ENCODE assay signal across 1 cellular context in genomic region chr6:139027620-139028182, GRCh38.
A peak's percentile ranks its signal among the peaks of the same experiment; 100 is the strongest.
TF ChIP-seq lines count a peak whose summit lies in the region.

No MANE protein-coding gene starts in this region.

TF ChIP-seq in HEK293, 187 proteins besides CTCF, POLR2A, EP300 and RAD21 (continued from another document and continues in another):
- TF ChIP-seq, protein P1, sequence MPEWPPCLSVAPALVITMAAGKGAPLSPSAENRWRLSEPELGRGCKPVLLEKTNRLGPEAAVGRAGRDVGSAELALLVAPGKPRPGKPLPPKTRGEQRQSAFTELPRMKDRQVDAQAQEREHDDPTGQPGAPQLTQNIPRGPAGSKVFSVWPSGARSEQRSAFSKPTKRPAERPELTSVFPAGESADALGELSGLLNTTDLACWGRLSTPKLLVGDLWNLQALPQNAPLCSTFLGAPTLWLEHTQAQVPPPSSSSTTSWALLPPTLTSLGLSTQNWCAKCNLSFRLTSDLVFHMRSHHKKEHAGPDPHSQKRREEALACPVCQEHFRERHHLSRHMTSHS (tag by site-specific recombination; IDR thresholded peaks at IDR 0.05) = no peak; the same call in 1 of the 2 replicates
- TF ChIP-seq ZSCAN5A (tag by site-specific recombination; IDR thresholded peaks at IDR 0.05) = no peak
- no peak; the same call in 1 of the 2 replicates for TF ChIP-seq ZNF513 (tag by site-specific recombination; IDR thresholded peaks at IDR 0.05)
- TF ChIP-seq ZNF280C (tag by site-specific recombination; IDR thresholded peaks at IDR 0.05) = no peak
- TF ChIP-seq, protein P2, sequence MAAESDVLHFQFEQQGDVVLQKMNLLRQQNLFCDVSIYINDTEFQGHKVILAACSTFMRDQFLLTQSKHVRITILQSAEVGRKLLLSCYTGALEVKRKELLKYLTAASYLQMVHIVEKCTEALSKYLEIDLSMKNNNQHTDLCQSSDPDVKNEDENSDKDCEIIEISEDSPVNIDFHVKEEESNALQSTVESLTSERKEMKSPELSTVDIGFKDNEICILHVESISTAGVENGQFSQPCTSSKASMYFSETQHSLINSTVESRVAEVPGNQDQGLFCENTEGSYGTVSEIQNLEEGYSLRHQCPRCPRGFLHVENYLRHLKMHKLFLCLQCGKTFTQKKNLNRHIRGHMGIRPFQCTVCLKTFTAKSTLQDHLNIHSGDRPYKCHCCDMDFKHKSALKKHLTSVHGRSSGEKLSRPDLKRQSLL (tag by site-specific recombination; IDR thresholded peaks at IDR 0.05) = no peak
- TF ChIP-seq ZNF701 (tag by site-specific recombination; IDR thresholded peaks at IDR 0.05) = no peak
- TF ChIP-seq ZNF76 (tag by site-specific recombination; IDR thresholded peaks at IDR 0.05; ENCODE audit: borderline replicate concordance, low read depth) = peak; percentile 45; the same call in 1 of the 2 replicates
- TF ChIP-seq ELK4 (IDR thresholded peaks at IDR 0.05; ENCODE audit: borderline replicate concordance, low read depth, low read length) = no peak
- no peak for TF ChIP-seq HIC1 (tag by site-specific recombination; IDR thresholded peaks at IDR 0.05)
- TF ChIP-seq ZNF350 (tag by site-specific recombination; IDR thresholded peaks at IDR 0.05) = no peak
- TF ChIP-seq, protein P3, sequence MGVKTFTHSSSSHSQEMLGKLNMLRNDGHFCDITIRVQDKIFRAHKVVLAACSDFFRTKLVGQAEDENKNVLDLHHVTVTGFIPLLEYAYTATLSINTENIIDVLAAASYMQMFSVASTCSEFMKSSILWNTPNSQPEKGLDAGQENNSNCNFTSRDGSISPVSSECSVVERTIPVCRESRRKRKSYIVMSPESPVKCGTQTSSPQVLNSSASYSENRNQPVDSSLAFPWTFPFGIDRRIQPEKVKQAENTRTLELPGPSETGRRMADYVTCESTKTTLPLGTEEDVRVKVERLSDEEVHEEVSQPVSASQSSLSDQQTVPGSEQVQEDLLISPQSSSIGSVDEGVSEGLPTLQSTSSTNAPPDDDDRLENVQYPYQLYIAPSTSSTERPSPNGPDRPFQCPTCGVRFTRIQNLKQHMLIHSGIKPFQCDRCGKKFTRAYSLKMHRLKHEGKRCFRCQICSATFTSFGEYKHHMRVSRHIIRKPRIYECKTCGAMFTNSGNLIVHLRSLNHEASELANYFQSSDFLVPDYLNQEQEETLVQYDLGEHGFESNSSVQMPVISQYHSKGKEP (tag by site-specific recombination; IDR thresholded peaks at IDR 0.05) = no peak
- TF ChIP-seq ZNF274 (IDR thresholded peaks at IDR 0.05; ENCODE audit: low read length) = no peak
- TF ChIP-seq ZNF274 (tag by site-specific recombination; IDR thresholded peaks at IDR 0.05; ENCODE audit: borderline replicate concordance) = no peak
- TF ChIP-seq, protein P4, sequence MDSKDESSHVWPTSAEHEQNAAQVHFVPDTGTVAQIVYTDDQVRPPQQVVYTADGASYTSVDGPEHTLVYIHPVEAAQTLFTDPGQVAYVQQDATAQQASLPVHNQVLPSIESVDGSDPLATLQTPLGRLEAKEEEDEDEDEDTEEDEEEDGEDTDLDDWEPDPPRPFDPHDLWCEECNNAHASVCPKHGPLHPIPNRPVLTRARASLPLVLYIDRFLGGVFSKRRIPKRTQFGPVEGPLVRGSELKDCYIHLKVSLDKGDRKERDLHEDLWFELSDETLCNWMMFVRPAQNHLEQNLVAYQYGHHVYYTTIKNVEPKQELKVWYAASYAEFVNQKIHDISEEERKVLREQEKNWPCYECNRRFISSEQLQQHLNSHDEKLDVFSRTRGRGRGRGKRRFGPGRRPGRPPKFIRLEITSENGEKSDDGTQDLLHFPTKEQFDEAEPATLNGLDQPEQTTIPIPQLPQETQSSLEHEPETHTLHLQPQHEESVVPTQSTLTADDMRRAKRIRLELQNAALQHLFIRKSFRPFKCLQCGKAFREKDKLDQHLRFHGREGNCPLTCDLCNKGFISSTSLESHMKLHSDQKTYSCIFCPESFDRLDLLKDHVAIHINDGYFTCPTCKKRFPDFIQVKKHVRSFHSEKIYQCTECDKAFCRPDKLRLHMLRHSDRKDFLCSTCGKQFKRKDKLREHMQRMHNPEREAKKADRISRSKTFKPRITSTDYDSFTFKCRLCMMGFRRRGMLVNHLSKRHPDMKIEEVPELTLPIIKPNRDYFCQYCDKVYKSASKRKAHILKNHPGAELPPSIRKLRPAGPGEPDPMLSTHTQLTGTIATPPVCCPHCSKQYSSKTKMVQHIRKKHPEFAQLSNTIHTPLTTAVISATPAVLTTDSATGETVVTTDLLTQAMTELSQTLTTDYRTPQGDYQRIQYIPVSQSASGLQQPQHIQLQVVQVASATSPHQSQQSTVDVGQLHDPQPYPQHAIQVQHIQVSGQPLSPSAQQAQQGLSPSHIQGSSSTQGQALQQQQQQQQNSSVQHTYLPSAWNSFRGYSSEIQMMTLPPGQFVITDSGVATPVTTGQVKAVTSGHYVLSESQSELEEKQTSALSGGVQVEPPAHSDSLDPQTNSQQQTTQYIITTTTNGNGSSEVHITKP (tag by site-specific recombination; IDR thresholded peaks at IDR 0.05) = peak; percentile 99
- no peak for TF ChIP-seq ZNF510 (tag by site-specific recombination; IDR thresholded peaks at IDR 0.05; ENCODE audit: insufficient replicate concordance)
- TF ChIP-seq, protein P5, sequence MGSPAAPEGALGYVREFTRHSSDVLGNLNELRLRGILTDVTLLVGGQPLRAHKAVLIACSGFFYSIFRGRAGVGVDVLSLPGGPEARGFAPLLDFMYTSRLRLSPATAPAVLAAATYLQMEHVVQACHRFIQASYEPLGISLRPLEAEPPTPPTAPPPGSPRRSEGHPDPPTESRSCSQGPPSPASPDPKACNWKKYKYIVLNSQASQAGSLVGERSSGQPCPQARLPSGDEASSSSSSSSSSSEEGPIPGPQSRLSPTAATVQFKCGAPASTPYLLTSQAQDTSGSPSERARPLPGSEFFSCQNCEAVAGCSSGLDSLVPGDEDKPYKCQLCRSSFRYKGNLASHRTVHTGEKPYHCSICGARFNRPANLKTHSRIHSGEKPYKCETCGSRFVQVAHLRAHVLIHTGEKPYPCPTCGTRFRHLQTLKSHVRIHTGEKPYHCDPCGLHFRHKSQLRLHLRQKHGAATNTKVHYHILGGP (tag by site-specific recombination; IDR thresholded peaks at IDR 0.05) = no peak
- no peak for TF ChIP-seq ZNF292 (tag by site-specific recombination; IDR thresholded peaks at IDR 0.05; ENCODE audit: borderline replicate concordance, low read depth)
- TF ChIP-seq, protein P6, sequence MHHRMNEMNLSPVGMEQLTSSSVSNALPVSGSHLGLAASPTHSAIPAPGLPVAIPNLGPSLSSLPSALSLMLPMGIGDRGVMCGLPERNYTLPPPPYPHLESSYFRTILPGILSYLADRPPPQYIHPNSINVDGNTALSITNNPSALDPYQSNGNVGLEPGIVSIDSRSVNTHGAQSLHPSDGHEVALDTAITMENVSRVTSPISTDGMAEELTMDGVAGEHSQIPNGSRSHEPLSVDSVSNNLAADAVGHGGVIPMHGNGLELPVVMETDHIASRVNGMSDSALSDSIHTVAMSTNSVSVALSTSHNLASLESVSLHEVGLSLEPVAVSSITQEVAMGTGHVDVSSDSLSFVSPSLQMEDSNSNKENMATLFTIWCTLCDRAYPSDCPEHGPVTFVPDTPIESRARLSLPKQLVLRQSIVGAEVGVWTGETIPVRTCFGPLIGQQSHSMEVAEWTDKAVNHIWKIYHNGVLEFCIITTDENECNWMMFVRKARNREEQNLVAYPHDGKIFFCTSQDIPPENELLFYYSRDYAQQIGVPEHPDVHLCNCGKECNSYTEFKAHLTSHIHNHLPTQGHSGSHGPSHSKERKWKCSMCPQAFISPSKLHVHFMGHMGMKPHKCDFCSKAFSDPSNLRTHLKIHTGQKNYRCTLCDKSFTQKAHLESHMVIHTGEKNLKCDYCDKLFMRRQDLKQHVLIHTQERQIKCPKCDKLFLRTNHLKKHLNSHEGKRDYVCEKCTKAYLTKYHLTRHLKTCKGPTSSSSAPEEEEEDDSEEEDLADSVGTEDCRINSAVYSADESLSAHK (tag by site-specific recombination; IDR thresholded peaks at IDR 0.05) = no peak; the same call in 1 of the 2 replicates
- TF ChIP-seq, protein P7, sequence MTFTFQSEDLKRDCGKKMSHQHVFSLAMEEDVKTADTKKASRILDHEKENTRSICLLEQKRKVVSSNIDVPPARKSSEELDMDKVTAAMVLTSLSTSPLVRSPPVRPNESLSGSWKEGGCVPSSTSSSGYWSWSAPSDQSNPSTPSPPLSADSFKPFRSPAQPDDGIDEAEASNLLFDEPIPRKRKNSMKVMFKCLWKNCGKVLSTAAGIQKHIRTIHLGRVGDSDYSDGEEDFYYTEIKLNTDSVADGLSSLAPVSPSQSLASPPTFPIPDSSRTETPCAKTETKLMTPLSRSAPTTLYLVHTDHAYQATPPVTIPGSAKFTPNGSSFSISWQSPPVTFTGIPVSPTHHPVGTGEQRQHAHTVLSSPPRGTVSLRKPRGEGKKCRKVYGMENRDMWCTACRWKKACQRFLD (tag by site-specific recombination; IDR thresholded peaks at IDR 0.05) = no peak
- no peak for TF ChIP-seq ZNF777 (tag by site-specific recombination; IDR thresholded peaks at IDR 0.05; ENCODE audit: borderline replicate concordance)
- TF ChIP-seq ZNF121 (tag by site-specific recombination; IDR thresholded peaks at IDR 0.05) = no peak
- no peak for TF ChIP-seq MYNN (tag by site-specific recombination; IDR thresholded peaks at IDR 0.05; ENCODE audit: borderline replicate concordance)
- no peak for TF ChIP-seq ZNF211 (tag by site-specific recombination; IDR thresholded peaks at IDR 0.05; ENCODE audit: low read depth)
- no peak for TF ChIP-seq ZNF10 (tag by site-specific recombination; IDR thresholded peaks at IDR 0.05)
- no peak for TF ChIP-seq ZNF548 (tag by site-specific recombination; IDR thresholded peaks at IDR 0.05)
- TF ChIP-seq RBAK (tag by site-specific recombination; IDR thresholded peaks at IDR 0.05) = no peak
- no peak for TF ChIP-seq ZNF174 (tag by site-specific recombination; IDR thresholded peaks at IDR 0.05)
- TF ChIP-seq ZBTB1 (tag by site-specific recombination; IDR thresholded peaks at IDR 0.05) = no peak
- peak; percentile 92 for TF ChIP-seq ZNF629 (tag by site-specific recombination; IDR thresholded peaks at IDR 0.05)
- peak; percentile 34; the same call in 1 of the 2 replicates for TF ChIP-seq KLF10 (tag by site-specific recombination; IDR thresholded peaks at IDR 0.05)
- TF ChIP-seq ZFP3 (tag by site-specific recombination; IDR thresholded peaks at IDR 0.05; ENCODE audit: low read depth) = no peak
